ENCODE assay signal across 8 cellular contexts in genomic region chr18:77055429-77056310, GRCh38.
DNase-seq lines count a peak whose midpoint lies in the region; ATAC-seq, FAIRE-seq and TF ChIP-seq lines count a peak whose summit lies in the region.

No MANE protein-coding gene starts in this region.

- peaks cover 30% of the 10 kb centered on the region for H3K9me3 Mint-ChIP-seq in glutamatergic neuron (ENCODE audit: unreplicated experiment)

- H3F3A ChIP-seq in SU-DHL-6 (ENCODE audit: insufficient read depth): peaks cover 68% of the 10 kb centered on the region

- peaks cover 63% of the 10 kb centered on the region for H3K4me1 Mint-ChIP-seq in glutamatergic neuron (ENCODE audit: low read depth, unreplicated experiment)

- WGBS in small intestine, 3 donors: 32 to 41% (median 40%) methylated on average over 16 of the region's 16 CpGs

- no peaks in the 10 kb centered on the region for H4K20me1 ChIP-seq in SU-DHL-6 (ENCODE audit: low read depth, low read length)

- DNase-seq in glutamatergic neuron: no peak
- DNase-seq in small intestine: peak; percentile 25
- DNase-seq in GM20000 (ENCODE audit: low spot score): no peak
- DNase-seq in ecto neural progenitor cell (ENCODE audit: low spot score): no peak
- DNase-seq in activated CD8-positive, alpha-beta memory T cell treated with anti-CD3 and anti-CD28 coated beads, Interleukin-2, amount 50 U/mL, for 4 hours: no peak

- no peaks in the 10 kb centered on the region for H3K36me3 Mint-ChIP-seq in glutamatergic neuron (ENCODE audit: unreplicated experiment)

- TF ChIP-seq CTCF in SU-DHL-6 (IDR thresholded peaks at IDR 0.05; ENCODE audit: insufficient read depth, low read length, poor library complexity, severe bottlenecking) (no peak), glutamatergic neuron (IDR thresholded peaks at IDR 0.05; ENCODE audit: partially characterized antibody, unreplicated experiment) (no peak), GM20000 (IDR thresholded peaks at IDR 0.05; ENCODE audit: extremely low read depth, missing control alignments) (no peak)

- no peak for FAIRE-seq in small intestine (lab: Jason Lieb, UNC)

- H3K27ac Mint-ChIP-seq in glutamatergic neuron (ENCODE audit: unreplicated experiment): peak overlapping the region; percentile 85

- H3K4me2 ChIP-seq in SU-DHL-6 (ENCODE audit: low read depth, low read length, poor library complexity, severe bottlenecking): peak overlapping the region; percentile 78

- no peaks in the 10 kb centered on the region for H3K9me2 ChIP-seq in SU-DHL-6 (replicated peaks; ENCODE audit: insufficient read depth, low read length)

- H3K79me2 ChIP-seq in SU-DHL-6 (ENCODE audit: insufficient read depth, low read length): peaks cover 17% of the 10 kb centered on the region; the same call in 1 of the 2 replicates

- H3K4me1 ChIP-seq in small intestine (ENCODE audit: control insufficient read depth in 2 of 2, insufficient read depth in 1 of 2, low read depth in 1 of 2, low read length in 1 of 2): peaks cover 14 to 15% of the 10 kb centered on the region in 2 donors

- peak overlapping the region; percentile 56 for H3K4me3 Mint-ChIP-seq in glutamatergic neuron (ENCODE audit: unreplicated experiment)

- peaks cover 7% of the 10 kb centered on the region for H3K36me3 ChIP-seq in SU-DHL-6 (ENCODE audit: low read length)
- no peaks in the 10 kb centered on the region for H3K36me3 ChIP-seq in small intestine (ENCODE audit: control insufficient read depth in 2 of 2, insufficient read depth in 2 of 2, low read length in 2 of 2)

- no peaks in the 10 kb centered on the region for H3K9me3 ChIP-seq in SU-DHL-6 (ENCODE audit: insufficient read depth, low read length)
- no peaks in the 10 kb centered on the region for H3K9me3 ChIP-seq in small intestine (ENCODE audit: control insufficient read depth, low read depth)

- H2AFZ ChIP-seq in SU-DHL-6 (ENCODE audit: low read depth, low read length, severe bottlenecking): no peak overlapping the region

- H3K27me3 ChIP-seq in SU-DHL-6 (ENCODE audit: low read length): no peaks in the 10 kb centered on the region
- no peaks in the 10 kb centered on the region for H3K27me3 ChIP-seq in small intestine (ENCODE audit: control insufficient read depth in 2 of 2, insufficient read depth in 2 of 2, low read length in 2 of 2)

- H3K27me3 Mint-ChIP-seq in glutamatergic neuron (ENCODE audit: unreplicated experiment): peaks cover 20% of the 10 kb centered on the region

- peak overlapping the region; percentile 6 for H3K4me3 ChIP-seq in SU-DHL-6 (ENCODE audit: insufficient read depth, low read length, poor library complexity, severe bottlenecking)
- no peak overlapping the region for H3K4me3 ChIP-seq in small intestine (ENCODE audit: low read depth in 1 of 2, low read length in 2 of 2)

- peak overlapping the region; percentile 97 for H3K27ac ChIP-seq in SU-DHL-6 (ENCODE audit: low read depth, low read length)
- peak overlapping the region; percentile 81 to 87 for H3K27ac ChIP-seq in small intestine (ENCODE audit: low read depth in 1 of 2, low read length in 1 of 2)

- ATAC-seq in GM19463 (IDR thresholded peaks at IDR 0.05; ENCODE audit: unreplicated experiment) (peak; percentile 22), GM19397 (IDR thresholded peaks at IDR 0.05; ENCODE audit: unreplicated experiment) (no peak)

- peak overlapping the region; percentile 61 for H3K9ac ChIP-seq in SU-DHL-6 (ENCODE audit: low read length)
